ENCODE assay signal across 17 cellular contexts in the genomic region with DNA sequence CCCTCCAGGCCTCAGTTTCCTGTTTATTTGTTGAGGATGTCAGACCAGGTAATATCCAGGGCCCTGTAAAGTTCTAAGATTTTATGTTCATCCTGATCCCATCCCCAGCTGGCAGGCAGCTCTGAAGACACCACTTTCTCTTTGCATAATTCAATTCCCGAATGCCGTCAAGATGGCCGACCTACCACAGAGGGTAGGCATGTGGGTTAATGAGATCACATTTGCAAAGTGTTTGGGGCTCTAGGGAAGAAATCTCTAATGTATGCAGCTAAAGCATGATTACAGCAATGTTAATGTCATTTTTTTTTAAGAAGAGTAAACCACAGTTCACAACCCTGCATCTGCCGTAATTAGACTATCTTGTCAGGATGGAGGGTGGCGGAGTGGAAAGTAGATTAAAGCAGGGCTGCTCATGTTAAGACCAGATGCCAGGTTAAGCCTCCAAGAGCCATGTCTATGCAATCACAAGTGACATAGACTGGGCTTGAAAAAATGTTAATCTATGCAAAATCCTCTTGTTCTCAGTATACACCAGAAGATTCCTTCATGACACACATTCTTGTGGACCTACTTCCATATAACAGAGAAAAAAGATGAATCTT.
A peak's percentile ranks its signal among the peaks of the same experiment; 100 is the strongest.
DNase-seq lines count a peak whose midpoint lies in the region; ATAC-seq and TF ChIP-seq lines count a peak whose summit lies in the region.
"Had no signal": no experiment of that assay in that cellular context is flagged by ENCODE, and none has a peak within 500 bp of the region (broad histone marks: within the 10 kb centered on the region; RNA-seq: fewer than 3 reads in every experiment).

No MANE protein-coding gene starts in this region.

- no peak for TF ChIP-seq RAD21 in neural cell (conservative IDR thresholded peaks at IDR 0.05)

- no peak overlapping the region for H3K4me2 ChIP-seq in neural cell (ENCODE audit: low read length)
- H3K4me2 ChIP-seq: A549 had no signal

- no peaks in the 10 kb centered on the region for H3F3A ChIP-seq in neural cell (ENCODE audit: insufficient read depth, low read length, poor library complexity, severe bottlenecking)

- H2AFZ ChIP-seq in neural cell (ENCODE audit: low read depth, low read length), result no peak overlapping the region

- H3K4me1 Mint-ChIP-seq in CD4-positive, alpha-beta T cell (ENCODE audit: low read depth), result no peaks in the 10 kb centered on the region
- no peaks in the 10 kb centered on the region for H3K4me1 Mint-ChIP-seq in osteocyte (ENCODE audit: unreplicated experiment)
- H3K4me1 Mint-ChIP-seq: CD4-positive, alpha-beta memory T cell had no signal

- peak overlapping the region; percentile 61 for H3K27ac ChIP-seq in neural cell (ENCODE audit: low read length)
- no peak overlapping the region for H3K27ac ChIP-seq in CD4-positive, alpha-beta T cell (ENCODE audit: low read depth, low read length)
- H3K27ac ChIP-seq: 22Rv1, A549, C4-2B had no signal

- no peaks in the 10 kb centered on the region for H3K79me2 ChIP-seq in neural cell (replicated peaks; ENCODE audit: insufficient read depth, low read length)

- peak; percentile 14 for DNase-seq in DMS 273 (lab: John Stamatoyannopoulos, UW; ENCODE audit: unreplicated experiment)
- no peak for DNase-seq in DMS 273 treated with DMSO at 0.1 percent for 48 hours (lab: John Stamatoyannopoulos, UW)
- DNase-seq in SK-N-DZ (ENCODE audit: low spot score), result peak; percentile 47
- DNase-seq in NCI-H1417 (lab: John Stamatoyannopoulos, UW), result no peak
- no peak for DNase-seq in CD4-positive, alpha-beta T cell
- no peak for DNase-seq in osteocyte (ENCODE audit: extremely low spot score, unreplicated experiment)
- DNase-seq: AML-193; CD4-positive, alpha-beta memory T cell; DMS153; DMS79 treated with DMSO at 0.1 percent for 48 hours; GF-D8; KG1 had no signal

- no peak for TF ChIP-seq EP300 in neural cell (conservative IDR thresholded peaks at IDR 0.05; ENCODE audit: poor library complexity, severe bottlenecking)

- POLR2A ChIA-PET in CD4-positive, alpha-beta T cell (lab: Charles Lee), result no interaction called here

- no peaks in the 10 kb centered on the region for H3K27me3 ChIP-seq in neural cell (ENCODE audit: insufficient read depth, low read depth, low read length)
- H3K27me3 ChIP-seq in CD4-positive, alpha-beta T cell (ENCODE audit: control insufficient read depth, insufficient read depth, low read length), result no peaks in the 10 kb centered on the region

- H4K20me1 ChIP-seq in neural cell (ENCODE audit: insufficient read depth), result no peaks in the 10 kb centered on the region

- H3K9me3 Mint-ChIP-seq in CD4-positive, alpha-beta T cell, result no peaks in the 10 kb centered on the region
- H3K9me3 Mint-ChIP-seq in osteocyte (ENCODE audit: unreplicated experiment), result peaks cover 8% of the 10 kb centered on the region

- H3K4me3 ChIP-seq in neural cell (ENCODE audit: low read length), result peak overlapping the region; percentile 5
- H3K4me3 ChIP-seq: A549, HAP-1 had no signal

- CTCF ChIA-PET in CD4-positive, alpha-beta T cell (lab: Charles Lee), result no interaction called here

- H3K27me3 Mint-ChIP-seq in CD4-positive, alpha-beta T cell, result peaks cover 18% of the 10 kb centered on the region
- H3K27me3 Mint-ChIP-seq in osteocyte (ENCODE audit: unreplicated experiment), result peaks cover 4% of the 10 kb centered on the region

- H3K36me3 Mint-ChIP-seq in CD4-positive, alpha-beta T cell (ENCODE audit: low read depth), result no peaks in the 10 kb centered on the region
- no peaks in the 10 kb centered on the region for H3K36me3 Mint-ChIP-seq in osteocyte (ENCODE audit: unreplicated experiment)
- H3K36me3 Mint-ChIP-seq: CD4-positive, alpha-beta memory T cell had no signal

- no peaks in the 10 kb centered on the region for H3K9me2 ChIP-seq in neural cell (ENCODE audit: insufficient read depth, low read length)

- intact Hi-C loops in CD4-positive, alpha-beta T cell (cut with DNase I, micrococcal nuclease), result no loop called here

- H3K36me3 ChIP-seq in neural cell (ENCODE audit: insufficient read depth, low read length), result no peaks in the 10 kb centered on the region
- H3K36me3 ChIP-seq: HAP-1 had no signal

- no peak for TF ChIP-seq CTCF in neural cell (IDR thresholded peaks at IDR 0.05; ENCODE audit: poor library complexity, severe bottlenecking)
- TF ChIP-seq CTCF in CD4-positive, alpha-beta T cell (IDR thresholded peaks at IDR 0.05), result no peak
- no peak for TF ChIP-seq CTCF in osteocyte (IDR thresholded peaks at IDR 0.05)

- H3K9ac ChIP-seq in neural cell (ENCODE audit: low read length), result no peak overlapping the region

- H3K27ac Mint-ChIP-seq in CD4-positive, alpha-beta T cell, result no peak overlapping the region
- no peak overlapping the region for H3K27ac Mint-ChIP-seq in osteocyte (ENCODE audit: unreplicated experiment)
- H3K27ac Mint-ChIP-seq: CD4-positive, alpha-beta memory T cell had no signal

- no peak overlapping the region for H3K4me3 Mint-ChIP-seq in CD4-positive, alpha-beta T cell
- no peak overlapping the region for H3K4me3 Mint-ChIP-seq in osteocyte (ENCODE audit: unreplicated experiment)
- H3K4me3 Mint-ChIP-seq: CD4-positive, alpha-beta memory T cell had no signal

- H3K9me3 ChIP-seq in neural cell (ENCODE audit: low read length), result no peaks in the 10 kb centered on the region
- no peaks in the 10 kb centered on the region for H3K9me3 ChIP-seq in CD4-positive, alpha-beta T cell (ENCODE audit: control insufficient read depth, low read length)
- H3K9me3 ChIP-seq: A549, HAP-1 had no signal

- ATAC-seq in CD4-positive, alpha-beta T cell (ENCODE audit: poor library complexity), result no peak
- ATAC-seq: A549 had no signal

TF ChIP-seq in neural cell, 6 proteins besides CTCF, POLR2A, EP300 and RAD21:
- TF ChIP-seq POLR2AphosphoS5 (IDR thresholded peaks at IDR 0.05) (peak; percentile 50), TAF1 (IDR thresholded peaks at IDR 0.05; ENCODE audit: low read depth) (no peak)

Comparison
In these comparisons a context has a peak if more than half of its experiments do, and no peak if none do; other contexts are left out.
1. DNase-seq: peak in DMS 273 (single experiment) and SK-N-DZ (single experiment); none in DMS 273 treated with DMSO at 0.1 percent for 48 hours (single experiment), NCI-H1417 (0 of 3), CD4-positive, alpha-beta T cell (0 of 10) and osteocyte (single experiment).